In genomic region chr5:168807261-168807660, GRCh38 we compare ENCODE assay signal across 28 cellular contexts.
"Had no signal": no experiment of that assay in that cellular context is flagged by ENCODE, and none has a peak within 500 bp of the region (broad histone marks: within the 10 kb centered on the region; RNA-seq: fewer than 3 reads in every experiment).

No MANE protein-coding gene starts in this region.

- H3K27me3 ChIP-seq: colonic mucosa, gastrocnemius medialis, pancreas, right lobe of liver, thyroid gland, vagina had no signal

- H3K4me1 Mint-ChIP-seq: mesothelial cell of epicardium, naive B cell had no signal

- H3K36me3 ChIP-seq: colonic mucosa, gastrocnemius medialis, neutrophil, pancreas, right lobe of liver, vagina had no signal

- ATAC-seq: esophagus mucosa; gastrocnemius medialis; left lobe of liver; mucosa of descending colon; natural killer cell treated with Interleukin-12 subunit alpha and Interleukin-12 subunit beta and Interleukin-15 and Interleukin-18, amount 100 ng/mL, for 72 hours; pancreas; right lobe of liver; stimulated activated naive CD8-positive, alpha-beta T cell treated with anti-CD3 and anti-CD28 coated beads, Interleukin-15, amount 100 ng/mL, for 72 hours had no signal

- H3K9me3 Mint-ChIP-seq: dendritic cell treated with granulocyte-macrophage colony-stimulating factor and Interleukin-4, amounts not matched to agents 40 ng/mL and 50 ng/mL, for 4 days; endodermal cell; mesothelial cell of epicardium; natural killer cell treated with Interleukin-12 subunit alpha and Interleukin-12 subunit beta and Interleukin-15 and Interleukin-18, amount 100 ng/mL, for 72 hours; neural crest cell; stimulated activated naive CD8-positive, alpha-beta T cell treated with anti-CD3 and anti-CD28 coated beads, Interleukin-15, amount 100 ng/mL, for 72 hours had no signal

- H3K27ac Mint-ChIP-seq: dendritic cell treated with granulocyte-macrophage colony-stimulating factor and Interleukin-4, amounts not matched to agents 40 ng/mL and 50 ng/mL, for 4 days; endodermal cell; mesothelial cell of epicardium; naive B cell; natural killer cell treated with Interleukin-12 subunit alpha and Interleukin-12 subunit beta and Interleukin-15 and Interleukin-18, amount 100 ng/mL, for 72 hours; stimulated activated naive CD8-positive, alpha-beta T cell treated with anti-CD3 and anti-CD28 coated beads, Interleukin-15, amount 100 ng/mL, for 72 hours had no signal

- DNase-seq: colonic mucosa; effector CD8-positive, alpha-beta T cell; endodermal cell; gastrocnemius medialis; head of caudate nucleus; mesenchymal stem cell; mucosa of descending colon; naive B cell; pancreas; right lobe of liver; small intestine; stimulated activated CD4-positive, alpha-beta T cell treated with anti-CD3 and anti-CD28 coated beads, Interleukin-15, amount 100 ng/mL, for 24 hours; stimulated activated CD4-positive, alpha-beta T cell treated with anti-CD3 and anti-CD28 coated beads, Interleukin-2, amount 100 ng/mL, for 48 hours; stimulated activated CD8-positive, alpha-beta memory T cell treated with anti-CD3 and anti-CD28 coated beads, Interleukin-4, amount 100 ng/mL, for 48 hours; stimulated activated naive CD4-positive, alpha-beta T cell; stimulated activated naive CD8-positive, alpha-beta T cell treated with anti-CD3 and anti-CD28 coated beads, Interleukin-15, amount 100 ng/mL, for 72 hours; thyroid gland had no signal

- FAIRE-seq: keratinocyte, pancreas, small intestine had no signal

- H3K36me3 Mint-ChIP-seq: naive B cell; natural killer cell treated with Interleukin-12 subunit alpha and Interleukin-12 subunit beta and Interleukin-15 and Interleukin-18, amount 100 ng/mL, for 72 hours had no signal

- H3K4me1 ChIP-seq: colonic mucosa, gastrocnemius medialis, pancreas, right lobe of liver, vagina had no signal

- H3K4me3 ChIP-seq: colonic mucosa, gastrocnemius medialis, lung, mucosa of descending colon, pancreas, right lobe of liver, thyroid gland, vagina had no signal

- H3K4me3 Mint-ChIP-seq: dendritic cell treated with granulocyte-macrophage colony-stimulating factor and Interleukin-4, amounts not matched to agents 40 ng/mL and 50 ng/mL, for 4 days; endodermal cell; mesothelial cell of epicardium; naive B cell; natural killer cell treated with Interleukin-12 subunit alpha and Interleukin-12 subunit beta and Interleukin-15 and Interleukin-18, amount 100 ng/mL, for 72 hours; neural crest cell; stimulated activated naive CD8-positive, alpha-beta T cell treated with anti-CD3 and anti-CD28 coated beads, Interleukin-15, amount 100 ng/mL, for 72 hours had no signal

- H3K9me3 ChIP-seq: colonic mucosa, gastrocnemius medialis, mucosa of descending colon, neutrophil, pancreas, right lobe of liver, thyroid gland, vagina had no signal

- H3K27ac ChIP-seq: colonic mucosa, epithelial cell of prostate, gastrocnemius medialis, neutrophil, pancreas, right lobe of liver, thyroid gland, vagina had no signal
